In the genomic region with DNA sequence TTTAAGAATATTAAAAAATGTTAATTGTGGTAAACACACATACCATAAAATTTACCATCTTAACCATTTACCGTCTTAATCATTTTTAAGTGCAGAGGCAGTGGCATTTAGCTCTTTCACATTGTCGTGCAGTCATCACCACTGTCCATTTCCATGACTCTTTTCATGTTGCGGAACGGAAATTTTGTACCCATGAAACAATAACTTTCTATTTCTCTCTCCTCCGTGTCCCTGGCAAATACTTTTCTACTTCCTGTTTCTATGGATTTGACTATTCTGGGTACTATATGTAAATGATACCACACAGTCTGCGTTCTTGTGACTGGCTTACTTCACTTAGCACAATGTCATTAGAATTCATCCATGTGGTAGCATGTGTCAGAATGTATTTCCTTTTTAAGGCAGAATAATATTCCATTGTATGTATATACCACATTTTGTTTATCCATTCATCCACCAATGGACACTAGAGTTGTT, we compare ENCODE assay signal across 9 cellular contexts. TPM values are rescaled to one million over a fixed set of nuclear protein-coding genes. Genes with fewer than 3 reads are reported as not detected.
DNase-seq lines count a peak whose midpoint lies in the region; ATAC-seq and FAIRE-seq lines count a peak whose summit lies in the region.
"Had no signal": no experiment of that assay in that cellular context is flagged by ENCODE, and none has a peak within 500 bp of the region (broad histone marks: within the 10 kb centered on the region; RNA-seq: fewer than 3 reads in every experiment).

No MANE protein-coding gene starts in this region.

- peak; percentile 55 for DNase-seq in stimulated activated CD4-positive, alpha-beta T cell treated with anti-CD3 and anti-CD28 coated beads, Interleukin-15, amount 100 ng/mL, for 24 hours
- no peak for DNase-seq in stimulated activated CD4-positive, alpha-beta T cell treated with anti-CD3 and anti-CD28 coated beads, Interleukin-12 subunit alpha, Interleukin-12 subunit beta, amount 100 ng/mL, for 4 hours
- DNase-seq in activated naive CD8-positive, alpha-beta T cell treated with anti-CD3 and anti-CD28 coated beads, Interleukin-2, amount 10 ng/mL, durations not matched to agents 7 days and 5 days, result no peak
- peak; percentile 9 for DNase-seq in urothelium cell line (ENCODE audit: low spot score)
- DNase-seq in epidermal melanocyte (ENCODE audit: insufficient read length, low spot score), result no peak
- no peak for DNase-seq in superior temporal gyrus (ENCODE audit: extremely low spot score)
- DNase-seq in retina, result no peak
- DNase-seq: DND-41 had no signal

- H3K4me1 Mint-ChIP-seq in activated naive CD8-positive, alpha-beta T cell treated with anti-CD3 and anti-CD28 coated beads, Interleukin-2, amount 10 ng/mL, durations not matched to agents 7 days and 5 days, result peaks cover 63% of the 10 kb centered on the region

- H3K27me3 Mint-ChIP-seq in activated naive CD8-positive, alpha-beta T cell treated with anti-CD3 and anti-CD28 coated beads, Interleukin-2, amount 10 ng/mL, durations not matched to agents 7 days and 5 days, result no peaks in the 10 kb centered on the region

- POLR2A ChIA-PET in activated naive CD8-positive, alpha-beta T cell treated with anti-CD3 and anti-CD28 coated beads, Interleukin-2, amount 10 ng/mL, durations not matched to agents 7 days and 5 days (lab: Charles Lee), result interaction anchor here (1.7 to 2.5 kb wide), 2 partner anchors 28 to 77 kb away, joined by 9 read pairs; a partner anchor contains a TSS

- peak; percentile 26 for ATAC-seq in HG03558 (IDR thresholded peaks at IDR 0.05; ENCODE audit: extremely low read depth, unreplicated experiment)
- peak; percentile 62 for ATAC-seq in activated naive CD8-positive, alpha-beta T cell treated with anti-CD3 and anti-CD28 coated beads, Interleukin-2, amount 10 ng/mL, durations not matched to agents 7 days and 5 days (ENCODE audit: low read depth)

- no peaks in the 10 kb centered on the region for H3K9me3 Mint-ChIP-seq in activated naive CD8-positive, alpha-beta T cell treated with anti-CD3 and anti-CD28 coated beads, Interleukin-2, amount 10 ng/mL, durations not matched to agents 7 days and 5 days

- H3K27ac Mint-ChIP-seq in activated naive CD8-positive, alpha-beta T cell treated with anti-CD3 and anti-CD28 coated beads, Interleukin-2, amount 10 ng/mL, durations not matched to agents 7 days and 5 days, result peak overlapping the region; percentile 84

- peak overlapping the region; percentile 69 for H3K4me3 Mint-ChIP-seq in activated naive CD8-positive, alpha-beta T cell treated with anti-CD3 and anti-CD28 coated beads, Interleukin-2, amount 10 ng/mL, durations not matched to agents 7 days and 5 days

- FAIRE-seq in urothelium cell line (lab: Jason Lieb, UNC), result no peak

- H3K36me3 Mint-ChIP-seq in activated naive CD8-positive, alpha-beta T cell treated with anti-CD3 and anti-CD28 coated beads, Interleukin-2, amount 10 ng/mL, durations not matched to agents 7 days and 5 days, result peaks cover 11% of the 10 kb centered on the region

RNA-seq across cellular contexts. Expression of a gene that starts 27.9 kb away (rescaled TPM):
- total RNA-seq in activated naive CD8-positive, alpha-beta T cell treated with anti-CD3 and anti-CD28 coated beads, Interleukin-2, amount 10 ng/mL, durations not matched to agents 7 days and 5 days, result 100 to 1,000 TPM; 198 to 220 TPM

Comparison
In these comparisons a context has a peak if more than half of its experiments do, and no peak if none do; other contexts are left out.
1. DNase-seq: peak in stimulated activated CD4-positive, alpha-beta T cell treated with anti-CD3 and anti-CD28 coated beads, Interleukin-15, amount 100 ng/mL, for 24 hours (single experiment) and urothelium cell line (single experiment); none in stimulated activated CD4-positive, alpha-beta T cell treated with anti-CD3 and anti-CD28 coated beads, Interleukin-12 subunit alpha, Interleukin-12 subunit beta, amount 100 ng/mL, for 4 hours (single experiment), activated naive CD8-positive, alpha-beta T cell treated with anti-CD3 and anti-CD28 coated beads, Interleukin-2, amount 10 ng/mL, durations not matched to agents 7 days and 5 days (single experiment), epidermal melanocyte (single experiment), superior temporal gyrus (single experiment) and retina (single experiment).